Comparison of ENCODE assay signal across 8 cellular contexts in genomic region chr6:41071923-41072835, GRCh38. TPM values are rescaled to one million over a fixed set of nuclear protein-coding genes. Genes with fewer than 3 reads are reported as not detected.
DNase-seq lines count a peak whose midpoint lies in the region; ATAC-seq and TF ChIP-seq lines count a peak whose summit lies in the region.

TSS of gene OARD1 (minus strand) at chr6:41072356. CDS start at chr6:41071634, 722 bp downstream.

- H3K27ac Mint-ChIP-seq in WTC11, result peak within 1 kb of the TSS; percentile 98
- peak within 1 kb of the TSS; percentile 95 to 99 (median 98) for H3K27ac Mint-ChIP-seq in immature natural killer cell

- TF ChIP-seq POLR2A in spleen (IDR thresholded peaks at IDR 0.05), result peak in 1 of 3 donors; percentile 76

- peak; percentile 71 for ATAC-seq in GM18909 (IDR thresholded peaks at IDR 0.05; ENCODE audit: poor library complexity, unreplicated experiment)
- ATAC-seq in HG03175 (IDR thresholded peaks at IDR 0.05; ENCODE audit: unreplicated experiment), result peak; percentile 65
- ATAC-seq in WTC11, result peak; percentile 76

- H3K4me3 Mint-ChIP-seq in WTC11 (peak within 1 kb of the TSS; percentile 94), immature natural killer cell (peak within 1 kb of the TSS; percentile 96 to 98 (median 98))

- H3K4me1 Mint-ChIP-seq in WTC11 (peaks cover 38% of the 10 kb centered on the region), immature natural killer cell (peaks cover 37 to 57% of the 10 kb centered on the region in 2 donors)

- H3K27me3 ChIP-seq in AG04450 (ENCODE audit: control insufficient read depth, insufficient read depth, low read length) (no peaks in the 10 kb centered on the region), spleen (replicated peaks in 1 of 7) (no peaks in the 10 kb centered on the region)

- peak; percentile 99 for DNase-seq in AG04450 (ENCODE audit: low read depth, low spot score)
- DNase-seq in NCI-H226, result peak; percentile 99
- DNase-seq in WTC11 (ENCODE audit: low spot score), result peak; percentile 96
- DNase-seq in cardiac fibroblast (ENCODE audit: low read depth in 2 of 2), result peak; percentile 92 to 100
- peak; percentile 100 for DNase-seq in immature natural killer cell
- peak; percentile 100 for DNase-seq in spleen

- H3K27ac ChIP-seq in AG04450 (ENCODE audit: low read depth, low read length), result peak within 1 kb of the TSS; percentile 99
- peak within 1 kb of the TSS; percentile 91 to 100 (median 99) for H3K27ac ChIP-seq in spleen

- peak within 1 kb of the TSS; percentile 85 for H3K4me3 ChIP-seq in AG04450 (ENCODE audit: low read depth, low read length)
- H3K4me3 ChIP-seq in cardiac fibroblast (replicated peaks in 1 of 2; ENCODE audit: low read depth in 2 of 2, low read length in 2 of 2), result peak within 1 kb of the TSS; percentile 84 to 97
- H3K4me3 ChIP-seq in spleen, result peak within 1 kb of the TSS; percentile 71 to 94 (median 86)

- intact Hi-C loops in spleen (cut with DNase I; ENCODE audit: low total_unique reads), result no loop called here

- H3K9me3 Mint-ChIP-seq in WTC11 (no peaks in the 10 kb centered on the region), immature natural killer cell (no peaks in the 10 kb centered on the region)

- no peaks in the 10 kb centered on the region for H3K9me3 ChIP-seq in AG04450 (ENCODE audit: control insufficient read depth, insufficient read depth, low read length)
- no peaks in the 10 kb centered on the region for H3K9me3 ChIP-seq in spleen

- H3K4me1 ChIP-seq in spleen, result peaks cover 32 to 54% (median 40%) of the 10 kb centered on the region in 6 donors

- H3K36me3 ChIP-seq in spleen, result peaks cover 0 to 36% (median 27%) of the 10 kb centered on the region in 6 donors

- TF ChIP-seq CTCF in AG04450 (IDR thresholded peaks at IDR 0.05; ENCODE audit: low read depth, low read length) (no peak), WTC11 (IDR thresholded peaks at IDR 0.05) (no peak), cardiac fibroblast (IDR thresholded peaks at IDR 0.05; ENCODE audit: low read depth, low read length) (no peak), spleen (IDR thresholded peaks at IDR 0.05 in 8 of 11, conservative IDR thresholded peaks at IDR 0.05 in 3 of 11) (peak in 2 of 11 experiments; percentile 41 to 59)

- POLR2A ChIA-PET in AG04450 (lab: Yijun Ruan, JAX) (interaction anchor here (1.0 to 1.3 kb wide), 2 partner anchors 19 to 109 kb away, joined by 4 to 5 read pairs; no protein-coding TSS in a partner anchor), WTC11 (lab: Charles Lee) (interaction anchor here (0.7 to 1.0 kb wide), 5 partner anchors 16 to 274 kb away, joined by 3 read pairs; no protein-coding TSS in a partner anchor)

- H3K27me3 Mint-ChIP-seq in WTC11 (ENCODE audit: low read depth) (no peaks in the 10 kb centered on the region), immature natural killer cell (ENCODE audit: low read depth in 3 of 3) (peaks cover 14 to 20% (median 15%) of the 10 kb centered on the region in 3 donors)

- WGBS in spleen, 5 donors, result 0 to 1% (median 1%) methylated on average over 40 to 63 of the region's 63 CpGs

- CTCF ChIA-PET in AG04450 (lab: Charles Lee), result interaction anchor here (0.6 to 3.0 kb wide), 9 partner anchors 9 to 296 kb away, joined by 3 to 7 read pairs (median 4); no protein-coding TSS in a partner anchor
- CTCF ChIA-PET in WTC11 (lab: Charles Lee), result interaction anchor here (0.6 to 3.0 kb wide), 7 partner anchors 10 to 120 kb away, joined by 3 to 12 read pairs (median 6); partner anchors contain the start of gene UNC5CL

- H3K36me3 Mint-ChIP-seq in WTC11 (peaks cover 22% of the 10 kb centered on the region), immature natural killer cell (peaks cover under 1 to 13% (median 4%) of the 10 kb centered on the region in 3 donors)

TF ChIP-seq in WTC11, 78 proteins besides CTCF, POLR2A, EP300 and RAD21 (continues in another document):
- TF ChIP-seq SP1 (CRISPR knock-in tag; conservative IDR thresholded peaks at IDR 0.05) (peak; percentile 40), SMAD4 (CRISPR knock-in tag; IDR thresholded peaks at IDR 0.05) (no peak), ETV6 (CRISPR knock-in tag; IDR thresholded peaks at IDR 0.05) (no peak; the same call in 1 of the 2 replicates), FOXP1 (CRISPR knock-in tag; IDR thresholded peaks at IDR 0.05; ENCODE audit: borderline replicate concordance) (peak; percentile 50; the same call in 1 of the 2 replicates), TEAD4 (CRISPR knock-in tag; IDR thresholded peaks at IDR 0.05) (no peak), ZBTB43 (CRISPR knock-in tag; IDR thresholded peaks at IDR 0.05) (0 out of 2 replicates have a peak, but pooled peaks have one; percentile 37), OVOL2 (CRISPR knock-in tag; IDR thresholded peaks at IDR 0.05; ENCODE audit: borderline replicate concordance) (no peak), GABPB1 (CRISPR knock-in tag; IDR thresholded peaks at IDR 0.05) (peak; percentile 73; the same call in 1 of the 2 replicates), ZNF512 (CRISPR knock-in tag; IDR thresholded peaks at IDR 0.05; ENCODE audit: borderline replicate concordance) (0 out of 2 replicates have a peak, but pooled peaks have one; percentile 39)
- TF ChIP-seq, protein P1, sequence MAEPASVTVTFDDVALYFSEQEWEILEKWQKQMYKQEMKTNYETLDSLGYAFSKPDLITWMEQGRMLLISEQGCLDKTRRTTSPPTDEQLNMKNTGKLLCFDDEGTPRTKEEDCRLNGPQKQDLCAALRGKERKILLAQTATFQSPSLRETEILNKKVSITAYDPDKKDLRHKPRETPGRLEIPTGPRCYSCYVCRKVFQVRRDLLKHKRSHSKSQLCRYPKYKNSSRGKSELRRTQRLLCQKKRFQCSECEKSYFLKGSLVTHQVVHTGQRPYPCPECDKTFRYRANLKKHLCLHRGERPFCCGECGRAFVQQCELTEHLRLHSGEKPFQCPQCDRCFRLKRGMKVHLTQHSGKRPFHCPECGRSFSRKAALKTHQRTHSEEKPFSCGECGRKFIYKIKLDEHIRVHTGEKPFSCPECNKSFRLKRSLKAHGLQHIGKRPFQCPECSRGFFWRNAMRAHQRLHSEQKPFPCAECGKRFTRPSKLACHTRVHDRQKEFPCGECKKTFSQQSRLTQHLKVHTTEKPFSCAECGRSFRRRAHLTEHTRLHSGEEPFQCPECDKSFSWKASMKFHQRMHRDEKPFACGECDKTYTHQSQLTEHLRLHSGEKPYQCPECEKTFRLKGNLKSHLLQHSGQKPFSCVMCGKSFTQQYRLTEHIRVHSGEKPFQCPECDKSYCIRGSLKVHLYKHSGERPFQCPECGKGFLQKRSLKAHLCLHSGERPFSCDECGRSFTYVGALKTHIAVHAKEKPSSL (CRISPR knock-in tag; conservative IDR thresholded peaks at IDR 0.05), result no peak
- TF ChIP-seq, protein P2, sequence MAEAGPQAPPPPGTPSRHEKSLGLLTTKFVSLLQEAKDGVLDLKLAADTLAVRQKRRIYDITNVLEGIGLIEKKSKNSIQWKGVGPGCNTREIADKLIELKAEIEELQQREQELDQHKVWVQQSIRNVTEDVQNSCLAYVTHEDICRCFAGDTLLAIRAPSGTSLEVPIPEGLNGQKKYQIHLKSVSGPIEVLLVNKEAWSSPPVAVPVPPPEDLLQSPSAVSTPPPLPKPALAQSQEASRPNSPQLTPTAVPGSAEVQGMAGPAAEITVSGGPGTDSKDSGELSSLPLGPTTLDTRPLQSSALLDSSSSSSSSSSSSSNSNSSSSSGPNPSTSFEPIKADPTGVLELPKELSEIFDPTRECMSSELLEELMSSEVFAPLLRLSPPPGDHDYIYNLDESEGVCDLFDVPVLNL (CRISPR knock-in tag; IDR thresholded peaks at IDR 0.05; ENCODE audit: borderline replicate concordance, low read depth), result peak; percentile 83

RNA-seq across cellular contexts. Expression of gene OARD1, which starts in this region (rescaled TPM):
- polyA plus RNA-seq in AG04450 (2011; rRNA removed) (7.0 and 10.0 TPM in 2 replicates), immature natural killer cell (10 to 100 TPM; 32.3 to 41.9 (median 33.2) TPM), spleen (10 to 100 TPM; 28.5 to 41.4 (median 38.8) TPM)
- 2.8 and 5.8 TPM in 2 replicates for polyA minus RNA-seq in AG04450 (2011; rRNA and poly(A)+ RNA removed)
- total RNA-seq in WTC11 (2021) (33.7 to 37.0 TPM (median 36.5 TPM) in 3 replicates), spleen (10 to 100 TPM; 20.7 to 41.3 (median 31.1) TPM)

Comparison
In these comparisons a context has a peak if more than half of its experiments do, and no peak if none do; other contexts are left out.
1. Peak in every context shown above with its lines: DNase-seq, ATAC-seq, H3K4me3 ChIP-seq and H3K27ac ChIP-seq.